Comparison of ENCODE assay signal across 1 cellular context in the genomic region with DNA sequence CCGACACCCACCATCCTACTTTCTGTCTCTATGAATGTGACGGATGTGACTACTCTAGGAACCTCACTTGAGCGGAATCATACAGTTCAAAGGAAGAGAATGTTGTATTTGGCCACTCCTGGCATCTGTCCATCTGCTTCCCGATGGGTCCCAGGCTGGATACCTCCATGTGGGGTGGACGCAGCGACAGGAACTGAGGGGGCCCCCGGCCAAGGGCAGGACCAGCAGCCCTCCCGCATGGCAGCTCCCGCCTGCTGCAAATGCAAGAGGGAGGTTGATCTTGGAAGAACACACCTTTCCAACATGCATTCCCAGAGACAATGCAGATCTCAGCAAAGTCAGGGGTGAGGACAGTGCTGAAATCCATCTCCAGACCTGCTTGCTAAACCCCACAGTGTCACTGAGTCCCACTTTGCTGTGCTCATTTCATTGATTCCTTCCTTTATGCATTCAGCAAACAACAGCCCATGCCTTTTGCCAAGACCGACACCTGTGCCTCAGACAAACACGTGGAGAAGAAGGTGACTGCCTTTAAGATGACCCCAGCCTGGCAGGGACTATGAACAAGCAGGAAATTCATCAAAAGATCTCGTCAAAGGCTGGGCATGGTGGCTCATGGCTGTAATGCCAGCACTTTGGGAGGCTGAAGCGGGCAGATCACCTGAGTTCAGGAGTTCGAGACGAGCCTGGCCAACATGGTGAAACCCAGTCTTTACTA.
TF ChIP-seq lines count a peak whose summit lies in the region.

No MANE protein-coding gene starts in this region.

TF ChIP-seq in H1, 55 proteins besides CTCF, POLR2A, EP300 and RAD21:
- TF ChIP-seq POU5F1 (IDR thresholded peaks at IDR 0.05; ENCODE audit: low read depth, low read length) (no peak), BACH1 (IDR thresholded peaks at IDR 0.05; ENCODE audit: low read length) (no peak), HDAC6 (IDR thresholded peaks at IDR 0.05; ENCODE audit: low read depth, low read length) (no peak), CBX8 (IDR thresholded peaks at IDR 0.05; ENCODE audit: borderline replicate concordance, low read depth, low read length) (no peak), KDM1A (IDR thresholded peaks at IDR 0.05; ENCODE audit: borderline replicate concordance, low read length) (no peak), TAF1 (IDR thresholded peaks at IDR 0.05; ENCODE audit: low read depth, low read length) (no peak), RFX5 (IDR thresholded peaks at IDR 0.05; ENCODE audit: borderline replicate concordance, low read depth, low read length) (no peak), POLR2AphosphoS5 (IDR thresholded peaks at IDR 0.05; ENCODE audit: low read depth, low read length) (no peak), TAF7 (optimal IDR thresholded peaks at IDR 0.05; ENCODE audit: borderline replicate concordance, low read depth, low read length) (no peak), RNF2 (IDR thresholded peaks at IDR 0.05; ENCODE audit: borderline replicate concordance, low read depth, low read length, missing control alignments, poor library complexity, severe bottlenecking) (no peak), SP1 (IDR thresholded peaks at IDR 0.05; ENCODE audit: low read depth, low read length) (no peak), BRCA1 (IDR thresholded peaks at IDR 0.05; ENCODE audit: low read depth, low read length) (no peak), KDM5A (IDR thresholded peaks at IDR 0.05; ENCODE audit: low read length) (no peak), SP2 (IDR thresholded peaks at IDR 0.05; ENCODE audit: low read length) (no peak), RXRA (IDR thresholded peaks at IDR 0.05; ENCODE audit: insufficient read depth, low read depth, low read length) (no peak), CBX5 (IDR thresholded peaks at IDR 0.05; ENCODE audit: low read depth, low read length) (no peak), NRF1 (IDR thresholded peaks at IDR 0.05; ENCODE audit: low read depth, low read length) (no peak), ZNF274 (IDR thresholded peaks at IDR 0.05; ENCODE audit: borderline replicate concordance, extremely low read depth, low read length) (no peak), SAP30 (IDR thresholded peaks at IDR 0.05; ENCODE audit: insufficient read depth, insufficient replicate concordance, low read length) (no peak)
- TF ChIP-seq, protein P1, sequence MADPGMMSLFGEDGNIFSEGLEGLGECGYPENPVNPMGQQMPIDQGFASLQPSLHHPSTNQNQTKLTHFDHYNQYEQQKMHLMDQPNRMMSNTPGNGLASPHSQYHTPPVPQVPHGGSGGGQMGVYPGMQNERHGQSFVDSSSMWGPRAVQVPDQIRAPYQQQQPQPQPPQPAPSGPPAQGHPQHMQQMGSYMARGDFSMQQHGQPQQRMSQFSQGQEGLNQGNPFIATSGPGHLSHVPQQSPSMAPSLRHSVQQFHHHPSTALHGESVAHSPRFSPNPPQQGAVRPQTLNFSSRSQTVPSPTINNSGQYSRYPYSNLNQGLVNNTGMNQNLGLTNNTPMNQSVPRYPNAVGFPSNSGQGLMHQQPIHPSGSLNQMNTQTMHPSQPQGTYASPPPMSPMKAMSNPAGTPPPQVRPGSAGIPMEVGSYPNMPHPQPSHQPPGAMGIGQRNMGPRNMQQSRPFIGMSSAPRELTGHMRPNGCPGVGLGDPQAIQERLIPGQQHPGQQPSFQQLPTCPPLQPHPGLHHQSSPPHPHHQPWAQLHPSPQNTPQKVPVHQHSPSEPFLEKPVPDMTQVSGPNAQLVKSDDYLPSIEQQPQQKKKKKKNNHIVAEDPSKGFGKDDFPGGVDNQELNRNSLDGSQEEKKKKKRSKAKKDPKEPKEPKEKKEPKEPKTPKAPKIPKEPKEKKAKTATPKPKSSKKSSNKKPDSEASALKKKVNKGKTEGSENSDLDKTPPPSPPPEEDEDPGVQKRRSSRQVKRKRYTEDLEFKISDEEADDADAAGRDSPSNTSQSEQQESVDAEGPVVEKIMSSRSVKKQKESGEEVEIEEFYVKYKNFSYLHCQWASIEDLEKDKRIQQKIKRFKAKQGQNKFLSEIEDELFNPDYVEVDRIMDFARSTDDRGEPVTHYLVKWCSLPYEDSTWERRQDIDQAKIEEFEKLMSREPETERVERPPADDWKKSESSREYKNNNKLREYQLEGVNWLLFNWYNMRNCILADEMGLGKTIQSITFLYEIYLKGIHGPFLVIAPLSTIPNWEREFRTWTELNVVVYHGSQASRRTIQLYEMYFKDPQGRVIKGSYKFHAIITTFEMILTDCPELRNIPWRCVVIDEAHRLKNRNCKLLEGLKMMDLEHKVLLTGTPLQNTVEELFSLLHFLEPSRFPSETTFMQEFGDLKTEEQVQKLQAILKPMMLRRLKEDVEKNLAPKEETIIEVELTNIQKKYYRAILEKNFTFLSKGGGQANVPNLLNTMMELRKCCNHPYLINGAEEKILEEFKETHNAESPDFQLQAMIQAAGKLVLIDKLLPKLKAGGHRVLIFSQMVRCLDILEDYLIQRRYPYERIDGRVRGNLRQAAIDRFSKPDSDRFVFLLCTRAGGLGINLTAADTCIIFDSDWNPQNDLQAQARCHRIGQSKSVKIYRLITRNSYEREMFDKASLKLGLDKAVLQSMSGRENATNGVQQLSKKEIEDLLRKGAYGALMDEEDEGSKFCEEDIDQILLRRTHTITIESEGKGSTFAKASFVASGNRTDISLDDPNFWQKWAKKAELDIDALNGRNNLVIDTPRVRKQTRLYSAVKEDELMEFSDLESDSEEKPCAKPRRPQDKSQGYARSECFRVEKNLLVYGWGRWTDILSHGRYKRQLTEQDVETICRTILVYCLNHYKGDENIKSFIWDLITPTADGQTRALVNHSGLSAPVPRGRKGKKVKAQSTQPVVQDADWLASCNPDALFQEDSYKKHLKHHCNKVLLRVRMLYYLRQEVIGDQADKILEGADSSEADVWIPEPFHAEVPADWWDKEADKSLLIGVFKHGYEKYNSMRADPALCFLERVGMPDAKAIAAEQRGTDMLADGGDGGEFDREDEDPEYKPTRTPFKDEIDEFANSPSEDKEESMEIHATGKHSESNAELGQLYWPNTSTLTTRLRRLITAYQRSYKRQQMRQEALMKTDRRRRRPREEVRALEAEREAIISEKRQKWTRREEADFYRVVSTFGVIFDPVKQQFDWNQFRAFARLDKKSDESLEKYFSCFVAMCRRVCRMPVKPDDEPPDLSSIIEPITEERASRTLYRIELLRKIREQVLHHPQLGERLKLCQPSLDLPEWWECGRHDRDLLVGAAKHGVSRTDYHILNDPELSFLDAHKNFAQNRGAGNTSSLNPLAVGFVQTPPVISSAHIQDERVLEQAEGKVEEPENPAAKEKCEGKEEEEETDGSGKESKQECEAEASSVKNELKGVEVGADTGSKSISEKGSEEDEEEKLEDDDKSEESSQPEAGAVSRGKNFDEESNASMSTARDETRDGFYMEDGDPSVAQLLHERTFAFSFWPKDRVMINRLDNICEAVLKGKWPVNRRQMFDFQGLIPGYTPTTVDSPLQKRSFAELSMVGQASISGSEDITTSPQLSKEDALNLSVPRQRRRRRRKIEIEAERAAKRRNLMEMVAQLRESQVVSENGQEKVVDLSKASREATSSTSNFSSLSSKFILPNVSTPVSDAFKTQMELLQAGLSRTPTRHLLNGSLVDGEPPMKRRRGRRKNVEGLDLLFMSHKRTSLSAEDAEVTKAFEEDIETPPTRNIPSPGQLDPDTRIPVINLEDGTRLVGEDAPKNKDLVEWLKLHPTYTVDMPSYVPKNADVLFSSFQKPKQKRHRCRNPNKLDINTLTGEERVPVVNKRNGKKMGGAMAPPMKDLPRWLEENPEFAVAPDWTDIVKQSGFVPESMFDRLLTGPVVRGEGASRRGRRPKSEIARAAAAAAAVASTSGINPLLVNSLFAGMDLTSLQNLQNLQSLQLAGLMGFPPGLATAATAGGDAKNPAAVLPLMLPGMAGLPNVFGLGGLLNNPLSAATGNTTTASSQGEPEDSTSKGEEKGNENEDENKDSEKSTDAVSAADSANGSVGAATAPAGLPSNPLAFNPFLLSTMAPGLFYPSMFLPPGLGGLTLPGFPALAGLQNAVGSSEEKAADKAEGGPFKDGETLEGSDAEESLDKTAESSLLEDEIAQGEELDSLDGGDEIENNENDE (IDR thresholded peaks at IDR 0.05; ENCODE audit: insufficient replicate concordance, low read length), result no peak
